Comparison of ENCODE assay signal across 8 cellular contexts in the genomic region with DNA sequence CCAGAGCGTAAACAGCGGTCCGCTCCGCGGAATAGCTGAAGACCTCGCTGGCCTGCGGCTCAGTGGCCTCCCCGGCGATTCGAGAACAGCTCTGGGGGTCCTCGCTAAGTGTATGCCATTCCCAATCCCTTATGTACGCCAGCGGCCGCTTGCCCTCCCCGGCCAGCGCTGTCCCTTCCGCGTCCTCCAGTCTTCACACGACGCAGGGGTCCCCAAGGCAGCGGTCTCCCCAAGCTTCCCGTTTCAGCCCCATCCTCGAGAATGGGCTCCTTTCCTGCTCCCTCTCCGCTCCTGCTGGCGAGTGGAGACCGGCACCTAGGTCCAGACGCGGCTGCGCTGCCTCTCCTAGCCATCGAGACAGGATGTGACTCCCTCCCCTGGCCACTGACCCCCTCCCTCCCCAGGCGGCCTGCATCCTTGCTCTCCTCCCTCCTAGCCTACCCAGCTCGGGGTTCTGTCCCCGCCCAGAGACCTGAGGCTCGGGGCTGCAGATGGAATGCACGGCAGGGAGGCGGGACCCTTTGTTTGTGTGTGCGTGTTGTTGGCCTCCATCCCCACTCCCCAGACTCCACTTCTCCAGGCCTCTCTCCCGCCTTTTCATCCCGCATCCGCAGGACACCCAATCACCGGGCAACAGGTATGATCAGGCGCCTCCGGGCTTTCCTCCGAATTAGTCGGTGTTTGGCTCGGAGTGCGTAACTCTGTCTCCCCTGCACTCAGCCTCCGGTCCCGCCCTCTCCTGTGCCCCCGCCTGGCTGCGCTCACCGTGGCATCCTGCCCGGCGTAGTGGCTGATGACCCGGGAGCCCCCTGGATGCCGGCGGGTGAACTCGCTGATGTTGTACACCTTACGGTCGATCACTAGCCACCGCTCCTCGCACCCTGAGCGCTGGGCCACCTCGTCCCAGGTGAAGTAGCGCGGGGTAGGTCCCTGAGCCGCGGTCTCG. TPM values are rescaled to one million over a fixed set of nuclear protein-coding genes. Genes with fewer than 3 reads are reported as not detected.
DNase-seq lines count a peak whose midpoint lies in the region; ATAC-seq and TF ChIP-seq lines count a peak whose summit lies in the region.

No MANE protein-coding gene starts in this region.

- H3K36me3 ChIP-seq in DND-41 (ENCODE audit: insufficient read depth, low read length) (peaks cover 47% of the 10 kb centered on the region), KOPT-K1 (ENCODE audit: insufficient read depth, low read length) (peaks cover 33% of the 10 kb centered on the region), SU-DHL-6 (ENCODE audit: low read length) (no peaks in the 10 kb centered on the region), ascending aorta (peaks cover 11 to 23% of the 10 kb centered on the region in 2 donors), psoas muscle (ENCODE audit: insufficient read depth in 1 of 2, low read depth in 1 of 2) (peaks cover 0 to 8% of the 10 kb centered on the region in 2 donors)

- WGBS in right cardiac atrium = under 1% methylated on average over 69 of the region's 69 CpGs
- 0 to 1% (median 1%) methylated on average over 51 to 69 of the region's 69 CpGs for WGBS in psoas muscle, 3 donors

- ATAC-seq in DND-41 (ENCODE audit: insufficient read depth, low read depth) = peak; percentile 56
- peak; percentile 27 for ATAC-seq in GM21528 (IDR thresholded peaks at IDR 0.05; ENCODE audit: low FRiP score, unreplicated experiment)
- ATAC-seq in right cardiac atrium = peak; percentile 50 to 68
- ATAC-seq in psoas muscle = peak; percentile 17 to 55 (median 30)

- H3K4me1 ChIP-seq in DND-41 (ENCODE audit: insufficient read depth, low read length) (peaks cover 28% of the 10 kb centered on the region), ascending aorta (peaks cover 0 to 9% of the 10 kb centered on the region in 2 donors), right cardiac atrium (ENCODE audit: control insufficient read depth, insufficient read depth, low read length) (no peaks in the 10 kb centered on the region), psoas muscle (peaks cover 13% of the 10 kb centered on the region)

- H3K27me3 ChIP-seq in DND-41 (ENCODE audit: insufficient read depth, low read length, poor library complexity) (no peaks in the 10 kb centered on the region), SU-DHL-6 (ENCODE audit: low read length) (no peaks in the 10 kb centered on the region), ascending aorta (no peaks in the 10 kb centered on the region), right cardiac atrium (ENCODE audit: control insufficient read depth, insufficient read depth) (no peaks in the 10 kb centered on the region), psoas muscle (ENCODE audit: insufficient read depth in 3 of 3, low read length in 2 of 3) (no peaks in the 10 kb centered on the region)

- H3K27ac ChIP-seq in DND-41 (ENCODE audit: low read length) (peak overlapping the region; percentile 86), KOPT-K1 (ENCODE audit: low read depth, low read length, poor library complexity, severe bottlenecking) (peak overlapping the region; percentile 95), SU-DHL-6 (ENCODE audit: low read depth, low read length) (peak overlapping the region; percentile 93), ascending aorta (peak overlapping the region; percentile 99), right cardiac atrium (ENCODE audit: low read length) (peak overlapping the region; percentile 91), psoas muscle (peak overlapping the region; percentile 92)

- peak overlapping the region; percentile 70 for H2AFZ ChIP-seq in DND-41 (ENCODE audit: low read depth, low read length)
- H2AFZ ChIP-seq in SU-DHL-6 (ENCODE audit: low read depth, low read length, severe bottlenecking) = peak overlapping the region; percentile 2

- H3K9ac ChIP-seq in DND-41 (ENCODE audit: low read depth, low read length) (peak overlapping the region; percentile 96), SU-DHL-6 (ENCODE audit: low read length) (peak overlapping the region; percentile 73)

- H3K9me3 ChIP-seq in DND-41 (ENCODE audit: insufficient read depth, low read length, severe bottlenecking) = no peaks in the 10 kb centered on the region
- no peaks in the 10 kb centered on the region for H3K9me3 ChIP-seq in KOPT-K1 (ENCODE audit: insufficient read depth, low read length, poor library complexity, severe bottlenecking)
- no peaks in the 10 kb centered on the region for H3K9me3 ChIP-seq in SU-DHL-6 (ENCODE audit: insufficient read depth, low read length)
- no peaks in the 10 kb centered on the region for H3K9me3 ChIP-seq in ascending aorta
- no peaks in the 10 kb centered on the region for H3K9me3 ChIP-seq in right cardiac atrium (ENCODE audit: control insufficient read depth, low read length)
- no peaks in the 10 kb centered on the region for H3K9me3 ChIP-seq in psoas muscle

- H3K79me2 ChIP-seq in DND-41 (ENCODE audit: insufficient read depth, low read length) (peaks cover 56% of the 10 kb centered on the region), SU-DHL-6 (ENCODE audit: insufficient read depth, low read length) (0 out of 2 replicates have a peak, but pooled peaks cover 10% of the 10 kb centered on the region)

- TF ChIP-seq CTCF in DND-41 (IDR thresholded peaks at IDR 0.05; ENCODE audit: borderline replicate concordance, extremely low read depth, low read length, poor library complexity, severe bottlenecking) (peak; percentile 30), SU-DHL-6 (IDR thresholded peaks at IDR 0.05; ENCODE audit: insufficient read depth, low read length, poor library complexity, severe bottlenecking) (no peak), ascending aorta (IDR thresholded peaks at IDR 0.05) (peak in 1 of 3 experiments; percentile 8), psoas muscle (IDR thresholded peaks at IDR 0.05) (no peak)

- DNase-seq in DND-41 (peak; percentile 76), ascending aorta (ENCODE audit: low spot score in 2 of 2) (peak; percentile 50 to 88), right cardiac atrium (peak; percentile 77 to 91 (median 89)), psoas muscle (peak; percentile 74 to 81), DMS114 treated with DMSO at 0.1 percent for 48 hours (lab: John Stamatoyannopoulos, UW; ENCODE audit: unreplicated experiment) (no peak)

- intact Hi-C loops in ascending aorta (cut with DNase I) (loop anchor here (1.0 to 5.0 kb wide), 4 partner anchors 24 to 289 kb away; partner anchors contain the start of genes FEN1 and TMEM258), right cardiac atrium (cut with DNase I) (loop anchor here in 1 of 4 donors (10.0 kb wide), 1 partner anchor 49 kb away; no protein-coding TSS in a partner anchor), psoas muscle (cut with DNase I) (loop anchor here in 1 of 2 donors (5.0 kb wide), 1 partner anchor 76 kb away; the partner anchor contains the start of gene FADS3)

- peaks cover 20% of the 10 kb centered on the region for H3F3A ChIP-seq in SU-DHL-6 (ENCODE audit: insufficient read depth)

- H4K20me1 ChIP-seq in DND-41 (ENCODE audit: insufficient read depth, low read length) = peaks cover 24% of the 10 kb centered on the region
- no peaks in the 10 kb centered on the region for H4K20me1 ChIP-seq in SU-DHL-6 (ENCODE audit: low read depth, low read length)

- H3K4me3 ChIP-seq in DND-41 (ENCODE audit: low read depth in 1 of 2, low read length in 2 of 2) (peak overlapping the region; percentile 52 to 74), SU-DHL-6 (ENCODE audit: insufficient read depth, low read length, poor library complexity, severe bottlenecking) (peak overlapping the region; percentile 64), ascending aorta (peak overlapping the region; percentile 85 to 86), right cardiac atrium (ENCODE audit: low read length) (peak overlapping the region; percentile 32), psoas muscle (peak overlapping the region; percentile 85)

- H3K9me2 ChIP-seq in SU-DHL-6 (replicated peaks; ENCODE audit: insufficient read depth, low read length) = no peaks in the 10 kb centered on the region

- peak overlapping the region; percentile 83 for H3K4me2 ChIP-seq in DND-41 (ENCODE audit: insufficient read depth, low read length)
- peak overlapping the region; percentile 64 for H3K4me2 ChIP-seq in SU-DHL-6 (ENCODE audit: low read depth, low read length, poor library complexity, severe bottlenecking)

RNA-seq across cellular contexts. Expression of gene FADS1, which starts 0.7 kb away (rescaled TPM):
- total RNA-seq in ascending aorta (47.1 TPM), right cardiac atrium (10 to 100 TPM; 41.3 to 45.7 (median 43.3) TPM), psoas muscle (10 to 100 TPM; 13.7 to 93.2 (median 20.6) TPM)
- polyA plus RNA-seq in right cardiac atrium (27.6 TPM), psoas muscle (10 to 100 TPM in 2 of 3 donors, 1 to 10 TPM in 1; 8.6 to 70.8 (median 16.9) TPM)

RNA-seq across cellular contexts. Expression of gene FADS2, which starts 12.0 kb away (rescaled TPM):
- total RNA-seq in ascending aorta = 37.6 TPM
- 10 to 100 TPM; 16.4 to 38.1 (median 31.1) TPM for total RNA-seq in right cardiac atrium
- 30.6 TPM for polyA plus RNA-seq in right cardiac atrium
- total RNA-seq in psoas muscle = 1 to 10 TPM; 3.3 to 8.4 (median 6.0) TPM
- polyA plus RNA-seq in psoas muscle = 1 to 10 TPM; 2.2 to 5.5 (median 3.6) TPM

RNA-seq across cellular contexts. Expression of gene FEN1, which starts 23.4 kb away (rescaled TPM):
- total RNA-seq in ascending aorta (1.5 TPM), right cardiac atrium (1 to 10 TPM; 4.6 to 5.4 (median 5.1) TPM), psoas muscle (10 to 100 TPM in 2 of 4 donors, 1 to 10 TPM in 2; 5.7 to 10.5 (median 8.5) TPM)
- polyA plus RNA-seq in right cardiac atrium (4.6 TPM), psoas muscle (10 to 100 TPM; 10.3 to 30.3 (median 17.1) TPM)

RNA-seq across cellular contexts. Expression of gene TMEM258, which starts 23.7 kb away (rescaled TPM):
- total RNA-seq in ascending aorta = 26.4 TPM
- 100 to 1,000 TPM; 107 to 113 (median 111) TPM for total RNA-seq in right cardiac atrium
- 170 TPM for polyA plus RNA-seq in right cardiac atrium
- 10 to 100 TPM; 76.0 to 93.2 (median 80.9) TPM for total RNA-seq in psoas muscle
- 100 to 1,000 TPM; 152 to 177 (median 159) TPM for polyA plus RNA-seq in psoas muscle

Comparison
In these comparisons a context has a peak if more than half of its experiments do, and no peak if none do; other contexts are left out.
1. H3K4me3 ChIP-seq: peak in every context shown above with its lines; median percentile 86 in ascending aorta; 85 in psoas muscle; 64 in SU-DHL-6; 63 in DND-41; 32 in right cardiac atrium.